Comparison of ENCODE assay signal across 8 cellular contexts in genomic region chrX:154051210-154051810, GRCh38. TPM values are rescaled to one million over a fixed set of nuclear protein-coding genes. Genes with fewer than 3 reads are reported as not detected.
A peak's percentile ranks its signal among the peaks of the same experiment; 100 is the strongest.
DNase-seq lines count a peak whose midpoint lies in the region; ATAC-seq, FAIRE-seq and TF ChIP-seq lines count a peak whose summit lies in the region.

No MANE protein-coding gene starts in this region.

- H3K27ac Mint-ChIP-seq in H9 = no peak overlapping the region; a peak in 1 of 7 replicates

- no peak overlapping the region for H3K56ac ChIP-seq in H9 (ENCODE audit: insufficient read length, low read depth, low read length)

- H2BK12ac ChIP-seq in H9 (ENCODE audit: insufficient read length, low read depth, low read length) = no peak overlapping the region

- no peak for TF ChIP-seq EP300 in tibial nerve (IDR thresholded peaks at IDR 0.05)

- ATAC-seq in PC-3 (peak; percentile 77), pancreas (peak; percentile 65 to 85 (median 80))

- no peak overlapping the region for H2BK120ac ChIP-seq in H9 (ENCODE audit: low read depth, low read length, poor library complexity, severe bottlenecking)

- no peak overlapping the region for H4K5ac ChIP-seq in H9 (ENCODE audit: insufficient read length, low read depth, low read length)

- no TSS peak for BruUV-seq in PC-3 (replicated peaks; lab: Mats Ljungman, UMichigan)

- no peak for FAIRE-seq in pancreas (lab: Jason Lieb, UNC)

- H2BK20ac ChIP-seq in H9 (ENCODE audit: low read depth, low read length, poor library complexity, severe bottlenecking) = no peak overlapping the region

- H3K36me3 Mint-ChIP-seq in H9 (ENCODE audit: insufficient read depth in 1 of 3, low read depth in 3 of 3) = peaks cover 34 to 55% (median 45%) of the 10 kb centered on the region in 3 experiments

- peaks cover 20 to 24% of the 10 kb centered on the region in 2 experiments for H3K4me1 Mint-ChIP-seq in H9

- no peak overlapping the region for H2AK5ac ChIP-seq in H9 (ENCODE audit: insufficient read length, low read length)

- H3K9me3 ChIP-seq in BLaER1 (no peaks in the 10 kb centered on the region), H9 (ENCODE audit: control insufficient read depth, low read depth, low read length) (peaks cover 40% of the 10 kb centered on the region), PC-3 (ENCODE audit: low read length) (no peaks in the 10 kb centered on the region), pancreas (no peaks in the 10 kb centered on the region), tibial nerve (no peaks in the 10 kb centered on the region)

- H3K9ac ChIP-seq in BLaER1 = no peak overlapping the region
- H3K9ac ChIP-seq in H9 (ENCODE audit: extremely low read depth, insufficient read length, low read length) = no peak overlapping the region
- H3K9ac ChIP-seq in PC-3 (ENCODE audit: low read length) = no peak overlapping the region

- POLR2A ChIA-PET in PC-3 (lab: Charles Lee; ENCODE audit: unreplicated experiment) = no interaction called here

- no peaks in the 10 kb centered on the region for H3K79me1 ChIP-seq in H9 (ENCODE audit: insufficient read depth, low read depth, low read length, poor library complexity, severe bottlenecking)

- H4K20me1 ChIP-seq in BLaER1 (peaks cover 95% of the 10 kb centered on the region), H9 (ENCODE audit: control insufficient read depth, insufficient read depth, insufficient read length) (no peaks in the 10 kb centered on the region), PC-3 (ENCODE audit: low read length) (no peaks in the 10 kb centered on the region)

- DNase-seq in H9 (peak; percentile 49), PC-3 (peak; percentile 70), fibroblast of the aortic adventitia (ENCODE audit: low read depth) (peak; percentile 78), pancreas (peak in 5 of 6 donors; percentile 42 to 82 (median 71)), tibial nerve (ENCODE audit: low spot score in 2 of 2) (peak; percentile 80 to 93), OCI-M2 (lab: John Stamatoyannopoulos, UW; ENCODE audit: unreplicated experiment) (no peak)
- peak; percentile 79 to 81 for DNase-seq in activated T-cell treated with anti-CD3 and anti-CD28 coated beads, Interleukin-2, amount 50 U/mL, for 48 hours

- no peak overlapping the region for H2BK15ac ChIP-seq in H9 (ENCODE audit: low read depth, low read length)

- H3K9me2 ChIP-seq in PC-3 (replicated peaks; ENCODE audit: low read length) = no peaks in the 10 kb centered on the region

- no CpG with 5 or more reads among the region's 8 CpGs for WGBS in H9 (ENCODE audit: extremely low coverage, insufficient read length, low lambda C conversion rate)
- WGBS in pancreas, 2 donors = 32% methylated on average over 8 of the region's 8 CpGs
- 25 to 29% methylated on average over 8 of the region's 8 CpGs for WGBS in tibial nerve, 2 donors

- H3K18ac ChIP-seq in H9 (ENCODE audit: insufficient read length, low read depth, low read length) = no peak overlapping the region

- peaks cover 37% of the 10 kb centered on the region for H3K36me3 ChIP-seq in BLaER1
- H3K36me3 ChIP-seq in PC-3 (ENCODE audit: low read depth, low read length) = no peaks in the 10 kb centered on the region; the same call in 1 of the 2 replicates
- no peaks in the 10 kb centered on the region for H3K36me3 ChIP-seq in pancreas
- no peaks in the 10 kb centered on the region for H3K36me3 ChIP-seq in tibial nerve

- no peak overlapping the region for H2AFZ ChIP-seq in H9 (ENCODE audit: low read length)
- no peak overlapping the region for H2AFZ ChIP-seq in PC-3 (ENCODE audit: low read length)

- TF ChIP-seq CTCF in H9 (conservative IDR thresholded peaks at IDR 0.05) (peak; percentile 74), PC-3 (conservative IDR thresholded peaks at IDR 0.05; ENCODE audit: low read depth, low read length) (peak; percentile 74), fibroblast of the aortic adventitia (IDR thresholded peaks at IDR 0.05; ENCODE audit: insufficient read depth, low read length) (peak; percentile 89), pancreas (IDR thresholded peaks at IDR 0.05) (peak; percentile 46 to 69 (median 59)), tibial nerve (IDR thresholded peaks at IDR 0.05) (peak; percentile 48 to 74 (median 61))

- no peak overlapping the region for H4K8ac ChIP-seq in H9 (replicated peaks; ENCODE audit: insufficient read length, low read depth, low read length)

- no peak overlapping the region for H3T11ph ChIP-seq in H9 (ENCODE audit: low read length)

- H3K4me1 ChIP-seq in BLaER1 (peaks cover 21% of the 10 kb centered on the region), H9 (ENCODE audit: insufficient read depth, low read length) (no peaks in the 10 kb centered on the region), PC-3 (ENCODE audit: insufficient read depth, low read length) (no peaks in the 10 kb centered on the region), pancreas (peaks cover 0 to 11% (median 10%) of the 10 kb centered on the region in 3 donors), tibial nerve (peaks cover 0 to 64% (median 16%) of the 10 kb centered on the region in 4 donors)

- TF ChIP-seq POLR2A in tibial nerve (IDR thresholded peaks at IDR 0.05) = no peak

- H3K14ac ChIP-seq in H9 (ENCODE audit: insufficient read depth, low read length) = no peak overlapping the region

- CTCF ChIA-PET in PC-3 (lab: Charles Lee) = no interaction called here

- H3K23me2 ChIP-seq in H9 (ENCODE audit: insufficient read length, low read depth, low read length, poor library complexity, severe bottlenecking) = no peaks in the 10 kb centered on the region

- H3K27me3 ChIP-seq in BLaER1 (peaks cover 92% of the 10 kb centered on the region), H9 (ENCODE audit: insufficient read depth, low read length) (no peaks in the 10 kb centered on the region), PC-3 (ENCODE audit: low read length) (no peaks in the 10 kb centered on the region), pancreas (no peaks in the 10 kb centered on the region), tibial nerve (no peaks in the 10 kb centered on the region)

- H3K4me2 ChIP-seq in BLaER1 (0 out of 2 replicates have a peak overlapping the region, but pooled peaks have one; percentile 10), H9 (ENCODE audit: insufficient read depth, insufficient read length, low read length) (no peak overlapping the region), PC-3 (ENCODE audit: low read length) (no peak overlapping the region)

- peaks cover 72 to 77% of the 10 kb centered on the region in 2 experiments for H3K9me3 Mint-ChIP-seq in H9

- no peak overlapping the region for H4K91ac ChIP-seq in H9 (ENCODE audit: insufficient read length, low read depth, low read length)

- H3K4me3 Mint-ChIP-seq in H9 = no peak overlapping the region

- no peaks in the 10 kb centered on the region; the same call in none of the 2 replicates for H3K27me3 Mint-ChIP-seq in H9 (ENCODE audit: low read depth)

- H3F3A ChIP-seq in PC-3 (ENCODE audit: low read length, unreplicated experiment) = no peaks in the 10 kb centered on the region

- H2BK5ac ChIP-seq in H9 (ENCODE audit: insufficient read length, low read length) = no peak overlapping the region

- H3K4me3 ChIP-seq in BLaER1 (no peak overlapping the region), PC-3 (ENCODE audit: low read length) (no peak overlapping the region), fibroblast of the aortic adventitia (ENCODE audit: low read depth, low read length) (no peak overlapping the region), pancreas (no peak overlapping the region), tibial nerve (no peak overlapping the region)

- intact Hi-C loops in PC-3 (cut with micrococcal nuclease) = no loop called here
- intact Hi-C loops in pancreas (cut with DNase I) = no loop called here

- H3K4ac ChIP-seq in H9 (ENCODE audit: low read depth, low read length) = no peak overlapping the region

- H3K79me2 ChIP-seq in H9 (ENCODE audit: insufficient read depth, low read length) (no peaks in the 10 kb centered on the region), PC-3 (ENCODE audit: low read length) (peaks cover 34% of the 10 kb centered on the region)

- no peak overlapping the region for H3K23ac ChIP-seq in H9 (ENCODE audit: insufficient read length, low read depth, low read length)

- H3K27ac ChIP-seq in BLaER1 (no peak overlapping the region), H9 (ENCODE audit: insufficient read length, low read depth, low read length) (no peak overlapping the region), PC-3 (ENCODE audit: low read length) (no peak overlapping the region), pancreas (no peak overlapping the region), tibial nerve (peak overlapping the region in 2 of 4 donors; percentile 5 to 39)

RNA-seq across cellular contexts. Expression of gene IRAK1, which starts 31.6 kb away (rescaled TPM):
- total RNA-seq in H9 (2021) = 85.3 and 98.4 TPM in 2 replicates
- total RNA-seq in PC-3 (2014; rRNA removed) = 366 and 427 TPM in 2 replicates
- 37.1 and 80.5 TPM in 2 replicates for total RNA-seq in fibroblast of the aortic adventitia (ENCODE audit: low replicate concordance)
- total RNA-seq in pancreas = 100 to 1,000 TPM in 1 of 6 donors, 10 to 100 TPM in 5; 44.5 to 103 (median 64.6) TPM
- polyA plus RNA-seq in pancreas = 10 to 100 TPM; 35.8 to 48.9 TPM
- total RNA-seq in tibial nerve = 100 to 1,000 TPM in 1 of 4 donors, 10 to 100 TPM in 3; 50.7 to 127 (median 64.4) TPM

RNA-seq across cellular contexts. Expression of gene MECP2, which starts 46.2 kb away (rescaled TPM):
- 30.4 and 32.2 TPM in 2 replicates for total RNA-seq in H9 (2021)
- 40.8 and 47.3 TPM in 2 replicates for total RNA-seq in PC-3 (2014; rRNA removed)
- total RNA-seq in fibroblast of the aortic adventitia (ENCODE audit: low replicate concordance) = 21.6 and 27.4 TPM in 2 replicates
- total RNA-seq in pancreas = 10 to 100 TPM; 21.3 to 30.8 (median 23.6) TPM
- 10 to 100 TPM; 17.7 to 19.5 TPM for polyA plus RNA-seq in pancreas
- total RNA-seq in tibial nerve = 10 to 100 TPM; 71.6 to 96.5 (median 83.1) TPM
